In genomic region chr1:217846733-217847132, GRCh38 we compare ENCODE assay signal across 33 cellular contexts.
"Had no signal": no experiment of that assay in that cellular context is flagged by ENCODE, and none has a peak within 500 bp of the region (broad histone marks: within the 10 kb centered on the region; RNA-seq: fewer than 3 reads in every experiment).

No MANE protein-coding gene starts in this region.

- H3K9me3 Mint-ChIP-seq: activated CD4-positive, alpha-beta memory T cell treated with anti-CD3 and anti-CD28 coated beads for 36 hours; activated CD4-positive, alpha-beta T cell treated with anti-CD3 and anti-CD28 coated beads, Interleukin-2, amount 10 ng/mL, durations not matched to agents 24 days and 14 days; activated naive CD4-positive, alpha-beta T cell treated with anti-CD3 and anti-CD28 coated beads for 36 hours; activated naive CD4-positive, alpha-beta T cell treated with anti-CD3 and anti-CD28 coated beads, Interleukin-2, amount 50 U/mL, for 24 hours; activated naive CD8-positive, alpha-beta T cell treated with anti-CD3 and anti-CD28 coated beads for 36 hours; activated naive CD8-positive, alpha-beta T cell treated with anti-CD3 and anti-CD28 coated beads, Interleukin-2, amount 50 U/mL, for 24 hours; activated T-helper 1 cell treated with anti-CD3 and anti-CD28 coated beads, Interleukin-12 subunit alpha, Interleukin-12 subunit beta, Interleukin-2, Interleukin-4 antibody, amounts not matched to agents 30 ng/mL and 10 ng/mL and 1 ng/mL, durations not matched to agents 14 hours and 24 hours and 36 hours; activated T-helper 2 cell treated with anti-CD3 and anti-CD28 coated beads, Interferon-gamma antibody, Interleukin-2, Interleukin-4, amounts not matched to agents 10 μg/mL and 5 μg/mL and 100 μg/mL, durations not matched to agents 14 hours and 24 hours and 36 hours; T-helper 2 cell treated with Interferon-gamma antibody and Interleukin-4, amounts not matched to agents 5 μg/mL and 100 μg/mL, for 36 hours had no signal

- H3K4me1 ChIP-seq: adrenal gland, body of pancreas, colonic mucosa, esophagus squamous epithelium had no signal

- ATAC-seq: activated CD4-positive, alpha-beta T cell treated with anti-CD3 and anti-CD28 coated beads for 36 hours; activated CD8-positive, alpha-beta memory T cell treated with anti-CD3 and anti-CD28 coated beads, Interleukin-2, amount 10 ng/mL, durations not matched to agents 7 days and 5 days; activated CD8-positive, alpha-beta T cell treated with anti-CD3 and anti-CD28 coated beads, Interleukin-2, amount 10 ng/mL, durations not matched to agents 7 days and 5 days; activated naive CD8-positive, alpha-beta T cell treated with anti-CD3 and anti-CD28 coated beads, Interleukin-2, amount 50 U/mL, for 24 hours; body of pancreas; T-helper 17 cell had no signal

- DNase-seq: activated CD4-positive, alpha-beta memory T cell treated with anti-CD3 and anti-CD28 coated beads for 36 hours; activated CD4-positive, alpha-beta T cell treated with anti-CD3 and anti-CD28 coated beads for 36 hours; activated CD4-positive, alpha-beta T cell treated with anti-CD3 and anti-CD28 coated beads, Interleukin-2, amount 10 ng/mL, durations not matched to agents 24 days and 14 days; activated CD4-positive, CD25-positive, alpha-beta regulatory T cell; activated CD4-positive, CD25-positive, alpha-beta regulatory T cell treated with anti-CD3 and anti-CD28 coated beads, Interleukin-2, amount 50 U/mL, for 72 hours; activated CD8-positive, alpha-beta memory T cell treated with anti-CD3 and anti-CD28 coated beads, Interleukin-2, amount 10 ng/mL, durations not matched to agents 7 days and 5 days; activated CD8-positive, alpha-beta memory T cell treated with anti-CD3 and anti-CD28 coated beads, Interleukin-2, amount 50 U/mL, for 4 hours; activated CD8-positive, alpha-beta T cell treated with anti-CD3 and anti-CD28 coated beads, Interleukin-2, amount 10 ng/mL, durations not matched to agents 7 days and 5 days; activated effector memory CD4-positive, alpha-beta T cell treated with anti-CD3 and anti-CD28 coated beads, Interleukin-2, amount 50 U/mL, for 16 hours; activated naive CD4-positive, alpha-beta T cell treated with anti-CD3 and anti-CD28 coated beads for 36 hours; activated naive CD8-positive, alpha-beta T cell treated with anti-CD3 and anti-CD28 coated beads for 36 hours; activated naive CD8-positive, alpha-beta T cell treated with anti-CD3 and anti-CD28 coated beads, Interleukin-2, amount 50 U/mL, for 24 hours; activated T-cell treated with anti-CD3 and anti-CD28 coated beads, Interleukin-2, amount 50 U/mL, for 1 hour; activated T-cell treated with anti-CD3 and anti-CD28 coated beads, Interleukin-2, amount 50 U/mL, for 48 hours; adrenal gland; amygdala; aorta; body of pancreas; caudate nucleus; colonic mucosa; effector CD8-positive, alpha-beta T cell; esophagus squamous epithelium; head of caudate nucleus; T-helper 1 cell; T-helper 17 cell; T1000 had no signal

- H3K4me3 ChIP-seq: adrenal gland, body of pancreas, colonic mucosa, esophagus squamous epithelium had no signal

- H3K4me1 Mint-ChIP-seq: activated CD4-positive, alpha-beta T cell treated with anti-CD3 and anti-CD28 coated beads for 36 hours; activated CD4-positive, alpha-beta T cell treated with anti-CD3 and anti-CD28 coated beads, Interleukin-2, amount 10 ng/mL, durations not matched to agents 24 days and 14 days; activated CD8-positive, alpha-beta memory T cell treated with anti-CD3 and anti-CD28 coated beads, Interleukin-2, amount 10 ng/mL, durations not matched to agents 7 days and 5 days; activated naive CD4-positive, alpha-beta T cell treated with anti-CD3 and anti-CD28 coated beads, Interleukin-2, amount 50 U/mL, for 24 hours; activated naive CD8-positive, alpha-beta T cell treated with anti-CD3 and anti-CD28 coated beads for 36 hours; activated naive CD8-positive, alpha-beta T cell treated with anti-CD3 and anti-CD28 coated beads, Interleukin-2, amount 50 U/mL, for 24 hours; T-helper 17 cell had no signal

- H3K9me3 ChIP-seq: adrenal gland, body of pancreas, colonic mucosa, esophagus squamous epithelium had no signal

- H3K27ac Mint-ChIP-seq: activated CD4-positive, alpha-beta memory T cell treated with anti-CD3 and anti-CD28 coated beads for 36 hours; activated CD4-positive, alpha-beta T cell treated with anti-CD3 and anti-CD28 coated beads for 36 hours; activated CD4-positive, alpha-beta T cell treated with anti-CD3 and anti-CD28 coated beads, Interleukin-2, amount 10 ng/mL, durations not matched to agents 24 days and 14 days; activated CD8-positive, alpha-beta memory T cell treated with anti-CD3 and anti-CD28 coated beads, Interleukin-2, amount 10 ng/mL, durations not matched to agents 7 days and 5 days; activated CD8-positive, alpha-beta T cell treated with anti-CD3 and anti-CD28 coated beads, Interleukin-2, amount 10 ng/mL, durations not matched to agents 7 days and 5 days; activated naive CD4-positive, alpha-beta T cell treated with anti-CD3 and anti-CD28 coated beads for 36 hours; activated naive CD4-positive, alpha-beta T cell treated with anti-CD3 and anti-CD28 coated beads, Interleukin-2, amount 50 U/mL, for 24 hours; activated naive CD8-positive, alpha-beta T cell treated with anti-CD3 and anti-CD28 coated beads for 36 hours; activated naive CD8-positive, alpha-beta T cell treated with anti-CD3 and anti-CD28 coated beads, Interleukin-2, amount 50 U/mL, for 24 hours; activated T-helper 1 cell treated with anti-CD3 and anti-CD28 coated beads, Interleukin-12 subunit alpha, Interleukin-12 subunit beta, Interleukin-2, Interleukin-4 antibody, amounts not matched to agents 30 ng/mL and 10 ng/mL and 1 ng/mL, durations not matched to agents 14 hours and 24 hours and 36 hours; activated T-helper 2 cell treated with anti-CD3 and anti-CD28 coated beads, Interferon-gamma antibody, Interleukin-2, Interleukin-4, amounts not matched to agents 10 μg/mL and 5 μg/mL and 100 μg/mL, durations not matched to agents 14 hours and 24 hours and 36 hours; T-helper 17 cell; T-helper 2 cell treated with Interferon-gamma antibody and Interleukin-4, amounts not matched to agents 5 μg/mL and 100 μg/mL, for 36 hours had no signal

- FAIRE-seq: endometrium, endothelial cell of umbilical vein had no signal

- H3K27ac ChIP-seq: adrenal gland, body of pancreas, colonic mucosa, epithelial cell of prostate, esophagus squamous epithelium had no signal

- H3K4me3 Mint-ChIP-seq: activated CD4-positive, alpha-beta memory T cell treated with anti-CD3 and anti-CD28 coated beads for 36 hours; activated CD4-positive, alpha-beta T cell treated with anti-CD3 and anti-CD28 coated beads for 36 hours; activated CD4-positive, alpha-beta T cell treated with anti-CD3 and anti-CD28 coated beads, Interleukin-2, amount 10 ng/mL, durations not matched to agents 24 days and 14 days; activated CD8-positive, alpha-beta memory T cell treated with anti-CD3 and anti-CD28 coated beads, Interleukin-2, amount 10 ng/mL, durations not matched to agents 7 days and 5 days; activated CD8-positive, alpha-beta T cell treated with anti-CD3 and anti-CD28 coated beads, Interleukin-2, amount 10 ng/mL, durations not matched to agents 7 days and 5 days; activated naive CD4-positive, alpha-beta T cell treated with anti-CD3 and anti-CD28 coated beads for 36 hours; activated naive CD4-positive, alpha-beta T cell treated with anti-CD3 and anti-CD28 coated beads, Interleukin-2, amount 50 U/mL, for 24 hours; activated naive CD8-positive, alpha-beta T cell treated with anti-CD3 and anti-CD28 coated beads for 36 hours; activated naive CD8-positive, alpha-beta T cell treated with anti-CD3 and anti-CD28 coated beads, Interleukin-2, amount 50 U/mL, for 24 hours; activated T-helper 1 cell treated with anti-CD3 and anti-CD28 coated beads, Interleukin-12 subunit alpha, Interleukin-12 subunit beta, Interleukin-2, Interleukin-4 antibody, amounts not matched to agents 30 ng/mL and 10 ng/mL and 1 ng/mL, durations not matched to agents 14 hours and 24 hours and 36 hours; T-helper 17 cell; T-helper 2 cell treated with Interferon-gamma antibody and Interleukin-4, amounts not matched to agents 5 μg/mL and 100 μg/mL, for 36 hours had no signal

- H3K27me3 Mint-ChIP-seq: activated CD4-positive, alpha-beta memory T cell treated with anti-CD3 and anti-CD28 coated beads for 36 hours; activated CD4-positive, alpha-beta T cell treated with anti-CD3 and anti-CD28 coated beads for 36 hours; activated CD4-positive, alpha-beta T cell treated with anti-CD3 and anti-CD28 coated beads, Interleukin-2, amount 10 ng/mL, durations not matched to agents 24 days and 14 days; activated CD8-positive, alpha-beta memory T cell treated with anti-CD3 and anti-CD28 coated beads, Interleukin-2, amount 10 ng/mL, durations not matched to agents 7 days and 5 days; activated naive CD4-positive, alpha-beta T cell treated with anti-CD3 and anti-CD28 coated beads, Interleukin-2, amount 50 U/mL, for 24 hours; activated naive CD8-positive, alpha-beta T cell treated with anti-CD3 and anti-CD28 coated beads for 36 hours; activated naive CD8-positive, alpha-beta T cell treated with anti-CD3 and anti-CD28 coated beads, Interleukin-2, amount 50 U/mL, for 24 hours; T-helper 17 cell had no signal
